8 cellular contexts compared by ENCODE assay signal in genomic region chr6:40719671-40720374, GRCh38.
DNase-seq lines count a peak whose midpoint lies in the region; ATAC-seq and TF ChIP-seq lines count a peak whose summit lies in the region.

No MANE protein-coding gene starts in this region.

- dilution Hi-C loops in mammary epithelial cell (cut with HindIII; ENCODE audit: low sequenced_read_pairs) = no loop called here

- H4K20me1 ChIP-seq in mammary epithelial cell (ENCODE audit: insufficient read depth, low read length) = no peaks in the 10 kb centered on the region

- BruUV-seq in mammary epithelial cell (replicated peaks; lab: Mats Ljungman, UMichigan) = no TSS peak

- no peaks in the 10 kb centered on the region for H3K36me3 ChIP-seq in mammary epithelial cell (ENCODE audit: insufficient read depth, low read length)
- no peaks in the 10 kb centered on the region for H3K36me3 ChIP-seq in muscle layer of duodenum (ENCODE audit: control insufficient read depth in 1 of 2, insufficient read depth in 2 of 2, low read length in 2 of 2)
- no peaks in the 10 kb centered on the region for H3K36me3 ChIP-seq in adrenal gland (replicated peaks in 1 of 2)

- H3K27me3 ChIP-seq in mammary epithelial cell (ENCODE audit: insufficient read depth, low read length) (no peaks in the 10 kb centered on the region), muscle layer of duodenum (ENCODE audit: low read depth, low read length) (no peaks in the 10 kb centered on the region), adrenal gland (no peaks in the 10 kb centered on the region)

- H3K4me2 ChIP-seq in mammary epithelial cell (ENCODE audit: insufficient read depth, low read depth, low read length) = peak overlapping the region; percentile 25

- TF ChIP-seq CTCF in mammary epithelial cell (conservative IDR thresholded peaks at IDR 0.05 in 1 of 2, IDR thresholded peaks at IDR 0.05 in 1 of 2; ENCODE audit: extremely low read depth in 1 of 2, insufficient read depth in 1 of 2, low read depth in 1 of 2, low read length in 2 of 2) = no peak
- TF ChIP-seq CTCF in adrenal gland (IDR thresholded peaks at IDR 0.05) = no peak

- peak overlapping the region; percentile 93 for H2AFZ ChIP-seq in mammary epithelial cell (ENCODE audit: low read depth, low read length)

- H3K4me1 ChIP-seq in mammary epithelial cell (ENCODE audit: insufficient read depth, low read length) (no peaks in the 10 kb centered on the region), muscle layer of duodenum (ENCODE audit: control insufficient read depth in 1 of 2, insufficient read depth in 2 of 2, low read length in 2 of 2) (peaks cover 5 to 9% of the 10 kb centered on the region in 2 donors), adrenal gland (replicated peaks in 1 of 2) (peaks cover 0 to 3% of the 10 kb centered on the region in 2 donors)

- H3K9me3 ChIP-seq in mammary epithelial cell (replicated peaks; ENCODE audit: insufficient read depth, low read length) (no peaks in the 10 kb centered on the region), muscle layer of duodenum (ENCODE audit: control insufficient read depth in 1 of 2, low read length in 2 of 2) (no peaks in the 10 kb centered on the region), adrenal gland (replicated peaks in 1 of 3) (no peaks in the 10 kb centered on the region)

- in situ Hi-C loops in mammary epithelial cell (cut with MboI; ENCODE audit: low sequenced_read_pairs in 2 of 2) = no loop called here

- ATAC-seq in GM21423 (IDR thresholded peaks at IDR 0.05; ENCODE audit: unreplicated experiment) (peak; percentile 70), HG03097 (IDR thresholded peaks at IDR 0.05; ENCODE audit: low FRiP score, unreplicated experiment) (no peak)

- 28% methylated on average over 6 of the region's 7 CpGs for WGBS in mammary epithelial cell (ENCODE audit: low coverage, missing lambda C conversion rate)
- 45 to 51% (median 47%) methylated on average over 7 of the region's 7 CpGs for WGBS in adrenal gland, 4 donors

- H3K79me2 ChIP-seq in mammary epithelial cell (ENCODE audit: insufficient read depth, low read length) = no peaks in the 10 kb centered on the region

- H3K27ac ChIP-seq in mammary epithelial cell (ENCODE audit: insufficient read depth, low read depth, low read length) (no peak overlapping the region), muscle layer of duodenum (ENCODE audit: low read length) (peak overlapping the region; percentile 64), adrenal gland (peak overlapping the region in 1 of 5 donors; percentile 34)

- intact Hi-C loops in mammary epithelial cell (cut with micrococcal nuclease) (loop anchor here (10.0 kb wide), 1 partner anchor 105 kb away; no protein-coding TSS in a partner anchor), adrenal gland (cut with DNase I) (no loop called here)

- DNase-seq in DMS53 treated with DMSO at 0.1 percent for 48 hours (lab: John Stamatoyannopoulos, UW; ENCODE audit: unreplicated experiment) = peak; percentile 69
- DNase-seq in NCI-H2029 (lab: John Stamatoyannopoulos, UW) = peak; percentile 37
- DNase-seq in mammary epithelial cell = no peak
- DNase-seq in adrenal gland = no peak
- DNase-seq in midbrain (lab: John Stamatoyannopoulos, UW) = no peak

- H3K9ac ChIP-seq in mammary epithelial cell (ENCODE audit: insufficient read depth, low read length) = no peak overlapping the region

- CTCF ChIA-PET in mammary epithelial cell (lab: Charles Lee; ENCODE audit: low non-redundant PET) = interaction anchor here (0.7 kb wide), 1 partner anchor 176 kb away, joined by 4 read pairs; no protein-coding TSS in a partner anchor

- H3K4me3 ChIP-seq in mammary epithelial cell (replicated peaks in 1 of 3; ENCODE audit: insufficient read depth in 1 of 3, low read depth in 2 of 3, low read length in 3 of 3) = no peak overlapping the region
- H3K4me3 ChIP-seq in muscle layer of duodenum (ENCODE audit: low read depth in 1 of 2, low read length in 2 of 2) = peak overlapping the region; percentile 41 to 43
- H3K4me3 ChIP-seq in adrenal gland = no peak overlapping the region

- TF ChIP-seq POLR2A in adrenal gland (IDR thresholded peaks at IDR 0.05) = no peak

Comparison
In these comparisons a context has a peak if more than half of its experiments do, and no peak if none do; other contexts are left out.
1. DNase-seq: peak in DMS53 treated with DMSO at 0.1 percent for 48 hours (single experiment) and NCI-H2029 (single experiment); none in mammary epithelial cell (single experiment), adrenal gland (0 of 7) and midbrain (single experiment).
2. H3K4me3 ChIP-seq: peak in muscle layer of duodenum (2 of 2); none in mammary epithelial cell (0 of 3) and adrenal gland (0 of 4).